ENCODE assay signal across 10 cellular contexts in the genomic region with DNA sequence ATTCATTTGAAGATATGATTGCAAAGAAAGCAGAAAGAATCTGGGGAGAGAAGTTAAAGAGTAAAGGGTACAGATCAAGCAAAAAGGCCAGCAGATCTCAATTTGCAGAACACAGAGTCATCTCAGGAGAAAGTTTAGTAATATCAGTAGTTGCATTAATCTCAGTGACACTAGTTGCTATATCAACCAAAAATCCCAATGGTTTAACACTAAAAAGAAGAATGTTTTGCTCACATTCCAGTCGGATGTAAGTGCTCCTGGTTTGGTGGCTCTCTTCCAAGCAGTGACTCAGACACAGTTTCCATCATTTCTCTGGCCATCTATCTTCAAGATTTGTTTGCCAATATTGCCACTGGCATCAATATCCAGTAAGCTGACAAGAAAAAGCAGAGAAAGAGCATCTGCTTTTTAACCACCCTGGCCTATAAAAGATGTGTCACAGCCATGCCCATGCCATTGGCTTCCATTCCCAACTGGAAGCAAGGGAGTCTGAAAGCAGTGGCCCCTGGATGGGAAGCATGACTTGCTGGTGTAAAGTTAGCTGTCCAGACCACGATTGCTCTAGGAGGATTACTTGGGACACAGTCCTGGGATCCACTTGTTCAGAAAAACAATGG. TPM values are rescaled to one million over a fixed set of nuclear protein-coding genes. Genes with fewer than 3 reads are reported as not detected.
DNase-seq lines count a peak whose midpoint lies in the region; ATAC-seq lines count a peak whose summit lies in the region.
"Had no signal": no experiment of that assay in that cellular context is flagged by ENCODE, and none has a peak within 500 bp of the region (broad histone marks: within the 10 kb centered on the region; RNA-seq: fewer than 3 reads in every experiment).

No MANE protein-coding gene starts in this region.

- no peak overlapping the region for H3K18ac ChIP-seq in mesenchymal stem cell (ENCODE audit: low read depth in 1 of 2, low read length in 2 of 2)

- no peaks in the 10 kb centered on the region for H3K9me3 ChIP-seq in mesenchymal stem cell (ENCODE audit: control insufficient read depth, low read length)
- H3K9me3 ChIP-seq: Peyer's patch had no signal

- H3K4me1 Mint-ChIP-seq in activated CD8-positive, alpha-beta memory T cell treated with anti-CD3 and anti-CD28 coated beads, Interleukin-2, amount 10 ng/mL, durations not matched to agents 7 days and 5 days, result peaks cover 14% of the 10 kb centered on the region

- no peak overlapping the region for H2AFZ ChIP-seq in mesenchymal stem cell (ENCODE audit: low read depth, low read length)

- H2BK15ac ChIP-seq in mesenchymal stem cell (ENCODE audit: low read depth, poor library complexity, severe bottlenecking), result no peak overlapping the region

- no peak overlapping the region for H3K4ac ChIP-seq in mesenchymal stem cell (ENCODE audit: low read depth in 1 of 2, low read length in 2 of 2)

- H3K27me3 ChIP-seq in mesenchymal stem cell (ENCODE audit: control insufficient read depth in 1 of 2, insufficient read depth in 1 of 2, low read length in 2 of 2), result no peaks in the 10 kb centered on the region
- H3K27me3 ChIP-seq: Peyer's patch had no signal

- WGBS in mesenchymal stem cell, result 53% methylated on average over 2 of the region's 2 CpGs

- no peak overlapping the region for H3K23ac ChIP-seq in mesenchymal stem cell (ENCODE audit: low read length in 2 of 2)

- H3K4me3 ChIP-seq in mesenchymal stem cell (ENCODE audit: insufficient read depth in 1 of 2, low read depth in 1 of 2, low read length in 2 of 2), result no peak overlapping the region
- H3K4me3 ChIP-seq: Peyer's patch had no signal

- DNase-seq in H4 (ENCODE audit: low spot score), result peak; percentile 16
- DNase-seq in HT1080 (ENCODE audit: low read depth), result peak; percentile 54
- DNase-seq in mesenchymal stem cell, result peak; percentile 9
- DNase-seq in activated CD8-positive, alpha-beta memory T cell treated with anti-CD3 and anti-CD28 coated beads, Interleukin-2, amount 10 ng/mL, durations not matched to agents 7 days and 5 days, result no peak
- no peak for DNase-seq in iPS-NIHi11 (ENCODE audit: low spot score)
- DNase-seq in activated CD4-positive, alpha-beta T cell treated with anti-CD3 and anti-CD28 coated beads for 1 hour, result no peak
- DNase-seq in NCI-H1105 treated with DMSO at 0.1 percent for 48 hours (lab: John Stamatoyannopoulos, UW), result no peak
- DNase-seq: Peyer's patch had no signal

- ATAC-seq in GM18858 (IDR thresholded peaks at IDR 0.05; ENCODE audit: unreplicated experiment), result peak; percentile 77
- ATAC-seq in activated CD8-positive, alpha-beta memory T cell treated with anti-CD3 and anti-CD28 coated beads, Interleukin-2, amount 10 ng/mL, durations not matched to agents 7 days and 5 days, result no peak

- CTCF ChIA-PET in activated CD8-positive, alpha-beta memory T cell treated with anti-CD3 and anti-CD28 coated beads, Interleukin-2, amount 10 ng/mL, durations not matched to agents 7 days and 5 days (lab: Charles Lee), result interaction anchor here (1.6 to 2.0 kb wide), 2 partner anchors 10 to 11 kb away, joined by 6 to 8 read pairs; no protein-coding TSS in a partner anchor

- no peaks in the 10 kb centered on the region for H3K4me1 ChIP-seq in mesenchymal stem cell (ENCODE audit: control insufficient read depth, insufficient read depth, low read depth, low read length)
- H3K4me1 ChIP-seq: Peyer's patch had no signal

- no peak overlapping the region for H3K4me3 Mint-ChIP-seq in activated CD8-positive, alpha-beta memory T cell treated with anti-CD3 and anti-CD28 coated beads, Interleukin-2, amount 10 ng/mL, durations not matched to agents 7 days and 5 days

- H3K9ac ChIP-seq in mesenchymal stem cell (ENCODE audit: low read length), result no peak overlapping the region

- H2AK5ac ChIP-seq in mesenchymal stem cell (ENCODE audit: low read length, severe bottlenecking), result no peak overlapping the region

- H3K36me3 ChIP-seq in mesenchymal stem cell (ENCODE audit: control insufficient read depth in 1 of 2, insufficient read depth in 2 of 2, low read depth in 1 of 2, low read length in 2 of 2), result no peaks in the 10 kb centered on the region
- H3K36me3 ChIP-seq: Peyer's patch had no signal

- no peak overlapping the region for H3K14ac ChIP-seq in mesenchymal stem cell (ENCODE audit: low read length in 2 of 2)

- no peak overlapping the region for H3K27ac ChIP-seq in mesenchymal stem cell (ENCODE audit: low read length, poor library complexity, severe bottlenecking)
- H3K27ac ChIP-seq: Peyer's patch had no signal

- H3K79me1 ChIP-seq in mesenchymal stem cell (replicated peaks; ENCODE audit: low read length, poor library complexity, severe bottlenecking), result no peaks in the 10 kb centered on the region

- H4K8ac ChIP-seq in mesenchymal stem cell (ENCODE audit: low read length), result no peak overlapping the region

- no peak overlapping the region for H2BK5ac ChIP-seq in mesenchymal stem cell (ENCODE audit: low read depth, low read length, poor library complexity, severe bottlenecking)

- no peak overlapping the region for H3K27ac Mint-ChIP-seq in activated CD8-positive, alpha-beta memory T cell treated with anti-CD3 and anti-CD28 coated beads, Interleukin-2, amount 10 ng/mL, durations not matched to agents 7 days and 5 days

- H2BK120ac ChIP-seq in mesenchymal stem cell (ENCODE audit: low read depth, low read length), result no peak overlapping the region

- no peak overlapping the region for H4K91ac ChIP-seq in mesenchymal stem cell (ENCODE audit: low read length)

- H3K4me2 ChIP-seq in mesenchymal stem cell (ENCODE audit: low read length, poor library complexity, severe bottlenecking), result no peak overlapping the region

- no peaks in the 10 kb centered on the region for H3K36me3 Mint-ChIP-seq in activated CD8-positive, alpha-beta memory T cell treated with anti-CD3 and anti-CD28 coated beads, Interleukin-2, amount 10 ng/mL, durations not matched to agents 7 days and 5 days

- H2BK12ac ChIP-seq in mesenchymal stem cell (ENCODE audit: low read length in 2 of 2), result no peak overlapping the region

- H3K27me3 Mint-ChIP-seq in activated CD8-positive, alpha-beta memory T cell treated with anti-CD3 and anti-CD28 coated beads, Interleukin-2, amount 10 ng/mL, durations not matched to agents 7 days and 5 days, result peaks cover 56% of the 10 kb centered on the region

- no peaks in the 10 kb centered on the region for H3K9me3 Mint-ChIP-seq in activated CD8-positive, alpha-beta memory T cell treated with anti-CD3 and anti-CD28 coated beads, Interleukin-2, amount 10 ng/mL, durations not matched to agents 7 days and 5 days (ENCODE audit: low read depth)

RNA-seq across cellular contexts. Expression of gene AIM2, which starts 45.5 kb away (rescaled TPM):
- 39.5 and 42.8 TPM in 2 replicates for total RNA-seq in H4 (2014; rRNA removed; shearing (Covaris generic))
- 1.2 and 3.2 TPM in 2 replicates for total RNA-seq in HT1080 (2014; rRNA removed; shearing (Covaris generic))
- 3.1 and 3.6 TPM in 2 replicates for polyA plus RNA-seq in HT1080 (2015; cell fraction: cytosol; rRNA removed)
- polyA plus RNA-seq in HT1080 (2015; cell fraction: nucleus; rRNA removed), result 4.1 and 7.3 TPM in 2 replicates
- 0.08 TPM for polyA plus RNA-seq in mesenchymal stem cell (2013, experiment 1 of 2)
- polyA plus RNA-seq in mesenchymal stem cell (2013, experiment 2 of 2), result 0.18 TPM
- 10 to 100 TPM; 14.1 to 17.3 TPM for total RNA-seq in activated CD8-positive, alpha-beta memory T cell treated with anti-CD3 and anti-CD28 coated beads, Interleukin-2, amount 10 ng/mL, durations not matched to agents 7 days and 5 days
- total RNA-seq: kidney epithelial cell had no signal

RNA-seq across cellular contexts. Expression of gene CADM3, which starts 49.3 kb away (rescaled TPM):
- total RNA-seq in H4 (2014; rRNA removed; shearing (Covaris generic)), result 6.4 and 10.1 TPM in 2 replicates
- 1.1 and 2.3 TPM in 2 replicates for total RNA-seq in HT1080 (2014; rRNA removed; shearing (Covaris generic))
- polyA plus RNA-seq in HT1080 (2015; cell fraction: cytosol; rRNA removed), result 0.17 and 0.36 TPM in 2 replicates
- polyA plus RNA-seq in HT1080 (2015; cell fraction: nucleus; rRNA removed), result 0.12 and 0.41 TPM in 2 replicates
- not detected for polyA plus RNA-seq in mesenchymal stem cell (2013, experiment 1 of 2)
- not detected for polyA plus RNA-seq in mesenchymal stem cell (2013, experiment 2 of 2)
- total RNA-seq in activated CD8-positive, alpha-beta memory T cell treated with anti-CD3 and anti-CD28 coated beads, Interleukin-2, amount 10 ng/mL, durations not matched to agents 7 days and 5 days, result not detected

Comparison
In these comparisons a context has a peak if more than half of its experiments do, and no peak if none do; other contexts are left out.
1. DNase-seq: peak in H4 (single experiment), HT1080 (single experiment) and mesenchymal stem cell (single experiment); none in activated CD8-positive, alpha-beta memory T cell treated with anti-CD3 and anti-CD28 coated beads, Interleukin-2, amount 10 ng/mL, durations not matched to agents 7 days and 5 days (single experiment), iPS-NIHi11 (single experiment), activated CD4-positive, alpha-beta T cell treated with anti-CD3 and anti-CD28 coated beads for 1 hour (single experiment) and NCI-H1105 treated with DMSO at 0.1 percent for 48 hours (single experiment).